ENCODE assay signal across 1 cellular context in genomic region chr2:189522435-189523151, GRCh38.
TF ChIP-seq lines count a peak whose summit lies in the region.

No MANE protein-coding gene starts in this region.

TF ChIP-seq in HepG2, 621 proteins besides CTCF, POLR2A, EP300 and RAD21 (continued from another document and continues in another):
- TF ChIP-seq ZBTB10 (CRISPR knock-in tag; IDR thresholded peaks at IDR 0.05; ENCODE audit: borderline replicate concordance) (no peak), ZBTB25 (CRISPR knock-in tag; IDR thresholded peaks at IDR 0.05) (peak; percentile 25; the same call in 1 of the 2 replicates), ARNT (IDR thresholded peaks at IDR 0.05) (no peak), MYC (CRISPR knock-in tag; IDR thresholded peaks at IDR 0.05; ENCODE audit: borderline replicate concordance) (no peak), ZNF678 (CRISPR knock-in tag; IDR thresholded peaks at IDR 0.05) (no peak), ZNF232 (CRISPR knock-in tag; IDR thresholded peaks at IDR 0.05; ENCODE audit: borderline replicate concordance) (no peak), ZNF609 (CRISPR knock-in tag; IDR thresholded peaks at IDR 0.05; ENCODE audit: borderline replicate concordance) (no peak; the same call in 1 of the 2 replicates), ZNF235 (CRISPR knock-in tag; IDR thresholded peaks at IDR 0.05; ENCODE audit: borderline replicate concordance) (no peak), ZNF260 (CRISPR knock-in tag; IDR thresholded peaks at IDR 0.05; ENCODE audit: borderline replicate concordance, low read depth) (no peak), ZNF350 (CRISPR knock-in tag; IDR thresholded peaks at IDR 0.05; ENCODE audit: borderline replicate concordance, low read depth) (no peak), CBX1 (IDR thresholded peaks at IDR 0.05; ENCODE audit: low read depth) (no peak), NFIB (CRISPR knock-in tag; IDR thresholded peaks at IDR 0.05; ENCODE audit: borderline replicate concordance) (no peak), ZFY (CRISPR knock-in tag; IDR thresholded peaks at IDR 0.05) (no peak), FOXA3 (CRISPR knock-in tag; IDR thresholded peaks at IDR 0.05) (peak; percentile 67), ZNF335 (CRISPR knock-in tag; IDR thresholded peaks at IDR 0.05) (no peak), NR0B2 (CRISPR knock-in tag; IDR thresholded peaks at IDR 0.05) (no peak), ZC3H4 (CRISPR knock-in tag; IDR thresholded peaks at IDR 0.05; ENCODE audit: borderline replicate concordance) (no peak), ARNT2 (CRISPR knock-in tag; IDR thresholded peaks at IDR 0.05; ENCODE audit: low read depth) (no peak), ETV5 (CRISPR knock-in tag; IDR thresholded peaks at IDR 0.05; ENCODE audit: borderline replicate concordance) (no peak), ZHX1 (CRISPR knock-in tag; IDR thresholded peaks at IDR 0.05; ENCODE audit: low read depth) (no peak), ATM (IDR thresholded peaks at IDR 0.05; ENCODE audit: borderline replicate concordance) (no peak), POLR2G (IDR thresholded peaks at IDR 0.05; ENCODE audit: low read depth, low read length) (no peak), ARHGAP35 (CRISPR knock-in tag; IDR thresholded peaks at IDR 0.05; ENCODE audit: borderline replicate concordance) (no peak), ZNF382 (CRISPR knock-in tag; IDR thresholded peaks at IDR 0.05; ENCODE audit: borderline replicate concordance) (no peak), RFX1 (IDR thresholded peaks at IDR 0.05) (no peak), ZNF274 (CRISPR knock-in tag; IDR thresholded peaks at IDR 0.05) (no peak), PRPF4 (IDR thresholded peaks at IDR 0.05; ENCODE audit: low read depth, low read length, poor library complexity, severe bottlenecking) (no peak), ZNF143 (CRISPR knock-in tag; IDR thresholded peaks at IDR 0.05) (no peak), MYNN (CRISPR knock-in tag; IDR thresholded peaks at IDR 0.05; ENCODE audit: low read depth) (no peak), EED (CRISPR knock-in tag; IDR thresholded peaks at IDR 0.05) (no peak), SRF (IDR thresholded peaks at IDR 0.05; ENCODE audit: low read depth, low read length) (no peak), DRAP1 (CRISPR knock-in tag; IDR thresholded peaks at IDR 0.05) (peak; percentile 52; the same call in 1 of the 2 replicates), ZSCAN22 (CRISPR knock-in tag; IDR thresholded peaks at IDR 0.05) (no peak), RERE (CRISPR knock-in tag; IDR thresholded peaks at IDR 0.05; ENCODE audit: low read depth) (no peak), ZFP91 (CRISPR knock-in tag; IDR thresholded peaks at IDR 0.05; ENCODE audit: borderline replicate concordance) (no peak), ZNF766 (CRISPR knock-in tag; IDR thresholded peaks at IDR 0.05; ENCODE audit: borderline replicate concordance) (no peak), ZNF496 (CRISPR knock-in tag; IDR thresholded peaks at IDR 0.05; ENCODE audit: insufficient replicate concordance) (no peak), SP1 (IDR thresholded peaks at IDR 0.05) (no peak), SP1 (CRISPR knock-in tag; IDR thresholded peaks at IDR 0.05) (no peak), ATF5 (CRISPR knock-in tag; IDR thresholded peaks at IDR 0.05; ENCODE audit: low read depth) (no peak), GPBP1L1 (CRISPR knock-in tag; IDR thresholded peaks at IDR 0.05) (no peak)
